ENCODE assay signal across 8 cellular contexts in genomic region chr18:5424903-5425302, GRCh38.
DNase-seq lines count a peak whose midpoint lies in the region; ATAC-seq and TF ChIP-seq lines count a peak whose summit lies in the region.

No MANE protein-coding gene starts in this region.

- H3K27ac ChIP-seq in parathyroid adenoma (peak overlapping the region; percentile 1), thyroid gland (no peak overlapping the region)

- intact Hi-C loops in thyroid gland (cut with DNase I): no loop called here

- no peak overlapping the region for H3K9ac ChIP-seq in parathyroid adenoma

- in situ Hi-C loops in Caki2 (cut with HindIII; ENCODE audit: low pct_unique_long_range_greater_than_20kb, low sequenced_read_pairs): no loop called here

- H3K4me3 ChIP-seq in parathyroid adenoma (ENCODE audit: low read depth, low read length) (no peak overlapping the region), thyroid gland (replicated peaks in 1 of 3) (no peak overlapping the region)

- TF ChIP-seq CTCF in parathyroid adenoma (IDR thresholded peaks at IDR 0.05) (peak; percentile 57), thyroid gland (IDR thresholded peaks at IDR 0.05) (peak in 2 of 6 experiments; percentile 13 to 33)

- no peak overlapping the region for H2AFZ ChIP-seq in parathyroid adenoma

- no peaks in the 10 kb centered on the region for H3K9me3 ChIP-seq in parathyroid adenoma (ENCODE audit: control insufficient read depth, low read length)
- H3K9me3 ChIP-seq in thyroid gland: no peaks in the 10 kb centered on the region

- DNase-seq in Caki2 (ENCODE audit: low read depth) (peak; percentile 9), NCI-H226 (peak; percentile 9), dermis blood vessel endothelial cell (peak; percentile 68), AG08396 (ENCODE audit: low spot score) (no peak), thyroid gland (no peak)

- no peak overlapping the region for H3K4me2 ChIP-seq in parathyroid adenoma (ENCODE audit: low read length)

- no peak for TF ChIP-seq POLR2A in thyroid gland (IDR thresholded peaks at IDR 0.05)

- ATAC-seq in GM19351 (IDR thresholded peaks at IDR 0.05; ENCODE audit: unreplicated experiment): peak; percentile 81
- ATAC-seq in HG02970 (IDR thresholded peaks at IDR 0.05; ENCODE audit: low FRiP score, unreplicated experiment): no peak

- peaks cover 17% of the 10 kb centered on the region for H3K79me2 ChIP-seq in parathyroid adenoma

- H3K36me3 ChIP-seq in parathyroid adenoma (ENCODE audit: control insufficient read depth, insufficient read depth, low read length) (no peaks in the 10 kb centered on the region), thyroid gland (no peaks in the 10 kb centered on the region)

- H3K27me3 ChIP-seq in parathyroid adenoma (ENCODE audit: control insufficient read depth, insufficient read depth, low read length): no peaks in the 10 kb centered on the region
- no peaks in the 10 kb centered on the region for H3K27me3 ChIP-seq in thyroid gland

- WGBS in thyroid gland, 2 donors: 60 to 61% methylated on average over 4 of the region's 4 CpGs

- H3K4me1 ChIP-seq in parathyroid adenoma (peaks cover 23% of the 10 kb centered on the region), thyroid gland (no peaks in the 10 kb centered on the region)

Comparison
In these comparisons a context has a peak if more than half of its experiments do, and no peak if none do; other contexts are left out.
1. DNase-seq: peak in Caki2 (single experiment), NCI-H226 (single experiment) and dermis blood vessel endothelial cell (single experiment); none in AG08396 (single experiment) and thyroid gland (0 of 2).